In genomic region chr9:121073038-121073437, GRCh38 we compare ENCODE assay signal across 8 cellular contexts. TPM values are rescaled to one million over a fixed set of nuclear protein-coding genes. Genes with fewer than 3 reads are reported as not detected.
A peak's percentile ranks its signal among the peaks of the same experiment; 100 is the strongest.
DNase-seq lines count a peak whose midpoint lies in the region; ATAC-seq and TF ChIP-seq lines count a peak whose summit lies in the region.

No MANE protein-coding gene starts in this region.

- H3K27ac ChIP-seq in psoas muscle, result no peak overlapping the region

- H3K36me3 ChIP-seq in psoas muscle (ENCODE audit: insufficient read depth in 1 of 2, low read depth in 1 of 2), result no peaks in the 10 kb centered on the region

- H3K27me3 Mint-ChIP-seq in glutamatergic neuron (ENCODE audit: unreplicated experiment), result peaks cover 17% of the 10 kb centered on the region

- H3K4me1 ChIP-seq in psoas muscle, result peaks cover 13% of the 10 kb centered on the region

- no peak for TF ChIP-seq CTCF in choroid plexus epithelial cell (conservative IDR thresholded peaks at IDR 0.05; ENCODE audit: low read depth, low read length)
- no peak for TF ChIP-seq CTCF in psoas muscle (IDR thresholded peaks at IDR 0.05)
- TF ChIP-seq CTCF in glutamatergic neuron (IDR thresholded peaks at IDR 0.05; ENCODE audit: partially characterized antibody, unreplicated experiment), result no peak
- no peak for TF ChIP-seq CTCF in GM10248 (IDR thresholded peaks at IDR 0.05; ENCODE audit: control extremely low read depth, extremely low read depth, low read depth, missing control alignments)

- H3K4me1 Mint-ChIP-seq in glutamatergic neuron (ENCODE audit: low read depth, unreplicated experiment), result peaks cover 4% of the 10 kb centered on the region

- H3K27ac Mint-ChIP-seq in glutamatergic neuron (ENCODE audit: unreplicated experiment), result no peak overlapping the region

- H3K9me3 ChIP-seq in psoas muscle, result no peaks in the 10 kb centered on the region

- no peak overlapping the region for H3K4me3 Mint-ChIP-seq in glutamatergic neuron (ENCODE audit: unreplicated experiment)

- H3K27me3 ChIP-seq in psoas muscle (ENCODE audit: insufficient read depth in 3 of 3, low read length in 2 of 3), result peaks cover 0 to 23% (median 2%) of the 10 kb centered on the region in 3 donors

- H3K9me3 Mint-ChIP-seq in glutamatergic neuron (ENCODE audit: unreplicated experiment), result no peaks in the 10 kb centered on the region

- intact Hi-C loops in psoas muscle (cut with DNase I), result loop anchor here in 1 of 2 donors (5.0 kb wide), 1 partner anchor 49 kb away; no protein-coding TSS in a partner anchor

- peaks cover 8% of the 10 kb centered on the region for H3K36me3 Mint-ChIP-seq in glutamatergic neuron (ENCODE audit: unreplicated experiment)

- POLR2A ChIA-PET in GM10248 (lab: Yijun Ruan, JAX), result interaction anchor here (0.6 to 0.8 kb wide), 2 partner anchors 181 to 383 kb away, joined by 3 to 5 read pairs; no protein-coding TSS in a partner anchor

- H3K4me3 ChIP-seq in choroid plexus epithelial cell (ENCODE audit: low read depth, low read length), result no peak overlapping the region
- no peak overlapping the region for H3K4me3 ChIP-seq in psoas muscle

- DNase-seq in DMS53 treated with DMSO at 0.1 percent for 48 hours (lab: John Stamatoyannopoulos, UW; ENCODE audit: unreplicated experiment) (peak; percentile 27), NCI-H146 treated with DMSO at 0.1 percent for 48 hours (lab: John Stamatoyannopoulos, UW; ENCODE audit: unreplicated experiment) (peak; percentile 1), choroid plexus epithelial cell (ENCODE audit: low read depth) (peak; percentile 57), psoas muscle (peak; percentile 27 to 64), glutamatergic neuron (no peak), GM10248 (ENCODE audit: extremely low spot score) (no peak)
- DNase-seq in stimulated activated CD4-positive, alpha-beta T cell treated with anti-CD3 and anti-CD28 coated beads, Interleukin-12 subunit alpha, Interleukin-12 subunit beta, amount 100 ng/mL, for 4 hours, result no peak
- no peak for DNase-seq in activated CD8-positive, alpha-beta memory T cell treated with anti-CD3 and anti-CD28 coated beads, Interleukin-2, amount 50 U/mL, for 4 hours

- CTCF ChIA-PET in GM10248 (lab: Yijun Ruan, JAX), result interaction anchor here (0.9 to 10.3 kb wide), 4 partner anchors 9 to 88 kb away, joined by 3 to 78 read pairs (median 11); no protein-coding TSS in a partner anchor

- WGBS in psoas muscle, 3 donors, result 21 to 32% (median 32%) methylated on average over 4 of the region's 4 CpGs

- ATAC-seq in psoas muscle, result peak in 2 of 4 donors; percentile 9 to 22

RNA-seq across cellular contexts. Expression of gene CNTRL, which starts 1.7 kb away (rescaled TPM):
- 1 to 10 TPM; 1.3 to 2.4 (median 1.6) TPM for total RNA-seq in psoas muscle
- 1 to 10 TPM in 2 of 3 donors, under 1 TPM in 1; 1.00 to 1.2 (median 1.2) TPM for polyA plus RNA-seq in psoas muscle
- 9.5 TPM for total RNA-seq in glutamatergic neuron (ENCODE audit: unreplicated experiment)

RNA-seq across cellular contexts. Expression of gene C5, which starts 23.0 kb away (rescaled TPM):
- total RNA-seq in psoas muscle (1 to 10 TPM in 1 of 4 donors, under 1 TPM in 3; 0.22 to 1.1 (median 0.49) TPM), glutamatergic neuron (ENCODE audit: unreplicated experiment) (1.0 TPM)
- under 1 TPM; 0.13 to 0.52 (median 0.26) TPM for polyA plus RNA-seq in psoas muscle

Comparison
In these comparisons a context has a peak if more than half of its experiments do, and no peak if none do; other contexts are left out.
1. DNase-seq: peak in DMS53 treated with DMSO at 0.1 percent for 48 hours (single experiment), NCI-H146 treated with DMSO at 0.1 percent for 48 hours (single experiment), choroid plexus epithelial cell (single experiment) and psoas muscle (2 of 2); none in glutamatergic neuron (single experiment), GM10248 (single experiment), stimulated activated CD4-positive, alpha-beta T cell treated with anti-CD3 and anti-CD28 coated beads, Interleukin-12 subunit alpha, Interleukin-12 subunit beta, amount 100 ng/mL, for 4 hours (single experiment) and activated CD8-positive, alpha-beta memory T cell treated with anti-CD3 and anti-CD28 coated beads, Interleukin-2, amount 50 U/mL, for 4 hours (single experiment).